Comparison of ENCODE assay signal across 13 cellular contexts in genomic region chr2:120661551-120661950, GRCh38.
A peak's percentile ranks its signal among the peaks of the same experiment; 100 is the strongest.
DNase-seq lines count a peak whose midpoint lies in the region; ATAC-seq and TF ChIP-seq lines count a peak whose summit lies in the region.
"Had no signal": no experiment of that assay in that cellular context is flagged by ENCODE, and none has a peak within 500 bp of the region (broad histone marks: within the 10 kb centered on the region; RNA-seq: fewer than 3 reads in every experiment).

No MANE protein-coding gene starts in this region.

- CTCF ChIA-PET in Calu3 (lab: Charles Lee) = interaction anchor here (0.6 kb wide), 1 partner anchor 70 kb away, joined by 5 read pairs; no protein-coding TSS in a partner anchor

- H3K4me3 Mint-ChIP-seq in Calu3 (ENCODE audit: low read depth, unreplicated experiment) = no peak overlapping the region
- H3K4me3 Mint-ChIP-seq: activated T-cell treated with anti-CD3 and anti-CD28 coated beads, Interleukin-2, amount 50 U/mL, for 24 hours; stimulated activated naive CD8-positive, alpha-beta T cell treated with anti-CD3 and anti-CD28 coated beads, Interleukin-15, amount 100 ng/mL, for 72 hours had no signal

- no peaks in the 10 kb centered on the region for H3K36me3 ChIP-seq in fibroblast of lung (ENCODE audit: control insufficient read depth, insufficient read depth, low read length)
- H3K36me3 ChIP-seq in aorta (ENCODE audit: control insufficient read depth in 1 of 2, insufficient read depth in 2 of 2, low read length in 1 of 2) = no peaks in the 10 kb centered on the region
- H3K36me3 ChIP-seq: gastrocnemius medialis had no signal

- no peak overlapping the region for H3K9ac ChIP-seq in fibroblast of lung (ENCODE audit: insufficient read depth, low read length)

- no peaks in the 10 kb centered on the region for H4K20me1 ChIP-seq in fibroblast of lung (ENCODE audit: control insufficient read depth, extremely low read depth, insufficient read depth, low read length)

- DNase-seq in NCI-H146 (lab: John Stamatoyannopoulos, UW) = peak; percentile 26
- DNase-seq in NCI-H146 treated with DMSO at 0.1 percent for 48 hours (lab: John Stamatoyannopoulos, UW; ENCODE audit: unreplicated experiment) = no peak
- peak; percentile 25 to 44 for DNase-seq in fibroblast of lung (ENCODE audit: low read depth in 2 of 2)
- DNase-seq in medulla oblongata (ENCODE audit: extremely low spot score) = peak; percentile 80
- no peak for DNase-seq in aorta
- no peak for DNase-seq in NCI-H524 treated with DMSO at 0.1 percent for 48 hours (lab: John Stamatoyannopoulos, UW)
- DNase-seq in Calu3 = no peak
- no peak for DNase-seq in KG1 (lab: John Stamatoyannopoulos, UW)
- DNase-seq: 8988T; activated T-cell treated with anti-CD3 and anti-CD28 coated beads, Interleukin-2, amount 50 U/mL, for 24 hours; MM.1S; stimulated activated naive CD8-positive, alpha-beta T cell treated with anti-CD3 and anti-CD28 coated beads, Interleukin-15, amount 100 ng/mL, for 72 hours had no signal

- H3K27ac ChIP-seq in fibroblast of lung (ENCODE audit: insufficient read depth, low read length) (no peak overlapping the region), aorta (ENCODE audit: low read depth in 1 of 2, low read length in 2 of 2) (no peak overlapping the region)
- H3K27ac ChIP-seq: gastrocnemius medialis had no signal

- no peak overlapping the region for H3K27ac Mint-ChIP-seq in Calu3 (ENCODE audit: unreplicated experiment)
- H3K27ac Mint-ChIP-seq: activated T-cell treated with anti-CD3 and anti-CD28 coated beads, Interleukin-2, amount 50 U/mL, for 24 hours had no signal

- H3K4me1 Mint-ChIP-seq in Calu3 (ENCODE audit: low read depth, unreplicated experiment) = no peaks in the 10 kb centered on the region
- H3K4me1 Mint-ChIP-seq: stimulated activated naive CD8-positive, alpha-beta T cell treated with anti-CD3 and anti-CD28 coated beads, Interleukin-15, amount 100 ng/mL, for 72 hours had no signal

- no TSS peak for BruUV-seq in Calu3 (replicated peaks; lab: Mats Ljungman, UMichigan)

- H3K4me2 ChIP-seq in fibroblast of lung (ENCODE audit: extremely low read depth, insufficient read depth, low read length) = no peak overlapping the region

- H3K9me3 Mint-ChIP-seq in Calu3 (ENCODE audit: low read depth, unreplicated experiment) = peaks cover 4% of the 10 kb centered on the region

- peaks cover 70% of the 10 kb centered on the region for H3K27me3 Mint-ChIP-seq in Calu3 (ENCODE audit: unreplicated experiment)

- WGBS in aorta, 2 donors = 23 to 27% methylated on average over 16 of the region's 16 CpGs

- H3K4me1 ChIP-seq in fibroblast of lung (ENCODE audit: control insufficient read depth, extremely low read depth, insufficient read depth, low read length) (no peaks in the 10 kb centered on the region), aorta (ENCODE audit: control insufficient read depth in 1 of 2, insufficient read depth in 2 of 2, low read length in 2 of 2) (peaks cover 0 to 2% of the 10 kb centered on the region in 2 donors)

- TF ChIP-seq CTCF in fibroblast of lung (conservative IDR thresholded peaks at IDR 0.05 in 1 of 2, IDR thresholded peaks at IDR 0.05 in 1 of 2; ENCODE audit: low read depth in 1 of 2, low read length in 2 of 2) (no peak), Calu3 (IDR thresholded peaks at IDR 0.05; ENCODE audit: unreplicated experiment) (no peak)

- ATAC-seq in aorta (ENCODE audit: low FRiP score) = peak; percentile 52
- ATAC-seq: gastrocnemius medialis; stimulated activated naive CD8-positive, alpha-beta T cell treated with anti-CD3 and anti-CD28 coated beads, Interleukin-15, amount 100 ng/mL, for 72 hours had no signal

- H3K9me3 ChIP-seq in fibroblast of lung (ENCODE audit: control insufficient read depth, insufficient read depth, low read depth, low read length) (no peaks in the 10 kb centered on the region), aorta (ENCODE audit: control insufficient read depth, low read length) (peaks cover 2% of the 10 kb centered on the region)

- intact Hi-C loops in aorta (cut with DNase I) (no loop called here), Calu3 (cut with micrococcal nuclease; ENCODE audit: unreplicated experiment) (no loop called here)

- H3K79me2 ChIP-seq in fibroblast of lung (ENCODE audit: control insufficient read depth, insufficient read depth, low read length) = no peaks in the 10 kb centered on the region

- no peaks in the 10 kb centered on the region for H3K36me3 Mint-ChIP-seq in Calu3 (ENCODE audit: insufficient read depth, unreplicated experiment)

- no peak overlapping the region for H3K4me3 ChIP-seq in fibroblast of lung (replicated peaks in 1 of 4; ENCODE audit: control extremely low read depth in 1 of 4, insufficient read depth in 1 of 4, low read depth in 3 of 4, low read length in 4 of 4)
- no peak overlapping the region for H3K4me3 ChIP-seq in aorta (ENCODE audit: low read length in 2 of 2)
- H3K4me3 ChIP-seq: gastrocnemius medialis had no signal

- no peak overlapping the region for H2AFZ ChIP-seq in fibroblast of lung (ENCODE audit: low read length)

- H3K27me3 ChIP-seq in fibroblast of lung (ENCODE audit: control insufficient read depth, insufficient read depth, low read length) (peaks cover 11% of the 10 kb centered on the region), aorta (ENCODE audit: control insufficient read depth in 1 of 2, insufficient read depth in 2 of 2, low read length in 1 of 2) (no peaks in the 10 kb centered on the region)

Comparison
In these comparisons a context has a peak if more than half of its experiments do, and no peak if none do; other contexts are left out.
1. DNase-seq: peak in NCI-H146 (single experiment), fibroblast of lung (2 of 2) and medulla oblongata (single experiment); none in NCI-H146 treated with DMSO at 0.1 percent for 48 hours (single experiment), aorta (0 of 2), NCI-H524 treated with DMSO at 0.1 percent for 48 hours (single experiment), Calu3 (single experiment) and KG1 (single experiment).